In the genomic region with DNA sequence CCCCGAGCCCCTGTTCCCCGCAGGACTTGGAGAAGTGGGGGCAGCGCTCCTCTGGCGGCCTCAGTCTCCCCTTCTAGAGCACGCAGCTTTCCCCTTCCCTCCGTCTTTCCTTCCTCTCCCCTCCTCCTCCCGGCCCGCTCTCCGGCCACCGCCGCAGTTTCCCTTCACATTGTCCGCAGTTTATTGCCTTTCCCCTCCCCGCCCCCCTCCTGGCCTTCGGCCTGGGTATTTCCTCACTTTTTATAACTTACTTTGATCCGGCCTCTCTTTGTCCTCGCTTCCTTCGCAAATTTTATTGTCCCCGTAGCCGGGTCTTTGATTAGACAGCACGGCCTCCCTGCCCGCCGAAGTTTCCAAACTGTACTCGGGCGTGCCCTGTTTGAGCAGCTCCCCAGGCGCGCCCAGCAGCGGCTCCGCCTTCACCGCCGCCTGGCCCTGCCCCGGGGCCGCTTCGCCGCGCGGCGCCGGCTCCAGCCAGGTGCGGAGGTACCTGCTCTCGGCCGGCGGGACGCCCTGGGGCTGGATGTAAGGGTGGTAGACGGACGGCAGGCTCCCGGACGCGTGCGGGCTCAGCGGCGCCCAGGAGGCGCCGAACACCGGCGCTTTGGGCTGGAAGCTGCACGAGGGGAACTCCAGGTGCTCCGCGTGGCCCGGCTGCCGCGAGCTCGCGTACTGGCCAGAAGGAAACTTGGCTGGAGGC, we compare ENCODE assay signal across 6 cellular contexts. TPM values are rescaled to one million over a fixed set of nuclear protein-coding genes. Genes with fewer than 3 reads are reported as not detected.
DNase-seq lines count a peak whose midpoint lies in the region; ATAC-seq and TF ChIP-seq lines count a peak whose summit lies in the region.

No MANE protein-coding gene starts in this region.

- TF ChIP-seq POLR2A in Peyer's patch (IDR thresholded peaks at IDR 0.05) (peak; percentile 52 to 75), esophagus squamous epithelium (IDR thresholded peaks at IDR 0.05) (no peak)

- TF ChIP-seq CTCF in Peyer's patch (IDR thresholded peaks at IDR 0.05) (peak in 1 of 6 experiments; percentile 2), esophagus squamous epithelium (IDR thresholded peaks at IDR 0.05) (no peak)

- DNase-seq in ELF-1 (ENCODE audit: low read depth, low spot score) (peak; percentile 85), Peyer's patch (peak in 2 of 3 donors; percentile 84 to 90), esophagus squamous epithelium (lab: John Stamatoyannopoulos, UW) (no peak)
- DNase-seq in stimulated activated CD8-positive, alpha-beta memory T cell treated with anti-CD3 and anti-CD28 coated beads, Interleukin-4, amount 100 ng/mL, for 48 hours, result peak; percentile 55

- intact Hi-C loops in esophagus squamous epithelium (cut with DNase I), result no loop called here

- no peak for ATAC-seq in HG03457 (IDR thresholded peaks at IDR 0.05; ENCODE audit: unreplicated experiment)
- no peak for ATAC-seq in GM18517 (IDR thresholded peaks at IDR 0.05; ENCODE audit: unreplicated experiment)

- H3K27ac ChIP-seq in Peyer's patch (peak overlapping the region; percentile 25 to 82 (median 68)), esophagus squamous epithelium (no peak overlapping the region)

- H3K4me3 ChIP-seq in Peyer's patch (peak overlapping the region; percentile 30 to 55 (median 52)), esophagus squamous epithelium (peak overlapping the region in 3 of 4 donors; percentile 3 to 61 (median 35))

- H3K4me1 ChIP-seq in Peyer's patch, result peaks cover 6 to 49% (median 11%) of the 10 kb centered on the region in 4 donors
- H3K4me1 ChIP-seq in esophagus squamous epithelium, result peaks cover 22 to 26% (median 23%) of the 10 kb centered on the region in 3 donors

- H3K36me3 ChIP-seq in Peyer's patch (no peaks in the 10 kb centered on the region), esophagus squamous epithelium (no peaks in the 10 kb centered on the region)

- 0 to 5% methylated on average over 14 to 22 of the region's 63 CpGs for WGBS in esophagus squamous epithelium, 2 donors

- peaks cover 0 to 33% of the 10 kb centered on the region in 2 donors for H3K27me3 ChIP-seq in Peyer's patch
- H3K27me3 ChIP-seq in esophagus squamous epithelium, result peaks cover 33 to 100% (median 76%) of the 10 kb centered on the region in 4 donors

- H3K9me3 ChIP-seq in Peyer's patch, result no peaks in the 10 kb centered on the region
- no peaks in the 10 kb centered on the region for H3K9me3 ChIP-seq in esophagus squamous epithelium

RNA-seq across cellular contexts. Expression of gene HOXB9, which starts 0.5 kb away (rescaled TPM):
- total RNA-seq in Peyer's patch (10 to 100 TPM; 13.7 to 47.5 (median 24.9) TPM), esophagus squamous epithelium (not detected)

RNA-seq across cellular contexts. Expression of gene HOXB8, which starts 10.6 kb away (rescaled TPM):
- total RNA-seq in Peyer's patch (10 to 100 TPM in 3 of 4 donors, 1 to 10 TPM in 1; 1.8 to 21.2 (median 14.9) TPM), esophagus squamous epithelium (not detected)

RNA-seq across cellular contexts. Expression of gene HOXB7, which starts 14.8 kb away (rescaled TPM):
- total RNA-seq in Peyer's patch (10 to 100 TPM; 10.7 to 22.8 (median 19.0) TPM), esophagus squamous epithelium (under 1 TPM in 2 of 4 donors, not detected in 2; 0.38 to 0.64 TPM)

RNA-seq across cellular contexts. Expression of gene HOXB6, which starts 20.9 kb away (rescaled TPM):
- total RNA-seq in Peyer's patch (10 to 100 TPM; 34.3 to 98.4 (median 66.7) TPM), esophagus squamous epithelium (1 to 10 TPM in 2 of 4 donors, not detected in 2; 1.3 to 3.1 TPM)

RNA-seq across cellular contexts. Expression of gene HOXB5, which starts 32.1 kb away (rescaled TPM):
- 10 to 100 TPM in 3 of 4 donors, 1 to 10 TPM in 1; 7.7 to 22.5 (median 15.0) TPM for total RNA-seq in Peyer's patch
- total RNA-seq in esophagus squamous epithelium, result not detected

Comparison
In these comparisons a context has a peak if more than half of its experiments do, and no peak if none do; other contexts are left out.
1. H3K27ac ChIP-seq: peak in Peyer's patch (4 of 4); none in esophagus squamous epithelium (0 of 4).
2. POLR2A ChIP-seq: peak in Peyer's patch (2 of 2); none in esophagus squamous epithelium (0 of 4).
3. RNA of gene HOXB9, which starts 0.5 kb away (total RNA-seq): 13.7 to 47.5 TPM in Peyer's patch; not detected in esophagus squamous epithelium; every median in the first group is over 10 times any median in the second.
4. RNA of gene HOXB7, which starts 14.8 kb away (total RNA-seq): 10.7 to 22.8 TPM in Peyer's patch; 0.38 to 0.64 TPM in esophagus squamous epithelium; every median in the first group is over 4 times any median in the second.